In genomic region chr5:1417586-1418225, GRCh38 we compare ENCODE assay signal across 1 cellular context.
TF ChIP-seq lines count a peak whose summit lies in the region.

No MANE protein-coding gene starts in this region.

TF ChIP-seq in HepG2, 621 proteins besides CTCF, POLR2A, EP300 and RAD21 (continued from another document):
- no peak for TF ChIP-seq ZHX2 (IDR thresholded peaks at IDR 0.05; ENCODE audit: low read depth)
- TF ChIP-seq ZHX2 (CRISPR knock-in tag; IDR thresholded peaks at IDR 0.05; ENCODE audit: borderline replicate concordance) = no peak
- no peak for TF ChIP-seq SRF (IDR thresholded peaks at IDR 0.05; ENCODE audit: low read depth, low read length)
